ENCODE assay signal across 16 cellular contexts in the genomic region with DNA sequence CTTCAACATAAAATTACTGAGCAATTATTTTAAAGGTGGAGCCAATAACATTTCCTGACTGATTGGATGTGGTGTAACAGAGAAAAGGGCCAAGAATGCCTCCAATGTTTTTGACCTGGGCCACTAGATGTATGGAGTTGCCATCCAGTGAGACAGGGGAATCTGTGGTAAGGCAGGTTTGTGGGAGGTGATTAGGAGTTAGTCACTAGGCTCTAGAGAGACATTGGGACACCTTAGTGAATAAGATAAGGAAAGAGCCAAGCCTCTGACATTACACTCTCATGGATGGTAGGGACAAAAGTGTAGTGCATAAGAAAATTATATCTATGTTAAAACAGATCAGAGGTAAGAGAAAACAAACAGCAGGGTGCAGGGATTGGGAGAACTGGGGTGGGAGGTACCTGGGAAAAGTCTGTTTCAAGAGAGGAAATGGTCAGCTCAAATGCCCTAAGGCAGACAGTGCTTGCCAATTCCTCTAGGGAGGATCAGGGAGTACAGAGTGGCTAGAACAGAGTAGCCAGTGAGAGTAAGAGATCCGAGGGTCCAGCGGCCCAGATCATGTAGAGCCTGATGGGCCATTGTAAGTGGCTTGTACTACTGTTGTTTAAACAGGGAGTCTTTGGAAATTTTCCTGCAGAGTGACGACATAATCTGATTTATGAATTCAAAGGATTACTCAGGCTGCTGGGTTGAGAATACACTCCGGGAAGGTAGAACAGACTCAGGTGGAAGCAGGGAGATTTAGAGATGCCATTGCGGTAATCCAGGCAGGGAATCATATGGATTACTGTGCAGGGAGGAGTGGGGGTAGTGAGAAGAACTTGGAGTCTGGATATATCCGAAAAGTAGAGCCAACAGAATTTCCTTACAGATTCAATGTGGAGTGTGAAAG.
"Had no signal": no experiment of that assay in that cellular context is flagged by ENCODE, and none has a peak within 500 bp of the region (broad histone marks: within the 10 kb centered on the region; RNA-seq: fewer than 3 reads in every experiment).

No MANE protein-coding gene starts in this region.

- H3K27ac Mint-ChIP-seq: activated CD8-positive, alpha-beta T cell treated with anti-CD3 and anti-CD28 coated beads, Interleukin-2, amount 10 ng/mL, durations not matched to agents 7 days and 5 days; activated naive CD8-positive, alpha-beta T cell treated with anti-CD3 and anti-CD28 coated beads, Interleukin-2, amount 10 ng/mL, durations not matched to agents 7 days and 5 days; activated T-cell treated with anti-CD3 and anti-CD28 coated beads, Interleukin-2, amount 50 U/mL, for 72 hours; memory B cell; nephron; T-helper 17 cell had no signal

- H3K4me1 Mint-ChIP-seq: activated naive CD8-positive, alpha-beta T cell treated with anti-CD3 and anti-CD28 coated beads, Interleukin-2, amount 10 ng/mL, durations not matched to agents 7 days and 5 days; memory B cell; T-helper 17 cell had no signal

- H3K4me3 ChIP-seq: left lung, prostate gland, transverse colon had no signal

- DNase-seq: activated CD4-positive, alpha-beta T cell treated with anti-CD3 and anti-CD28 coated beads for 48 hours; activated CD8-positive, alpha-beta memory T cell treated with anti-CD3 and anti-CD28 coated beads, Interleukin-2, amount 50 U/mL, for 4 hours; activated CD8-positive, alpha-beta T cell treated with anti-CD3 and anti-CD28 coated beads, Interleukin-2, amount 10 ng/mL, durations not matched to agents 7 days and 5 days; activated naive CD8-positive, alpha-beta T cell treated with anti-CD3 and anti-CD28 coated beads, Interleukin-2, amount 10 ng/mL, durations not matched to agents 7 days and 5 days; activated T-cell treated with anti-CD3 and anti-CD28 coated beads, Interleukin-2, amount 50 U/mL, for 72 hours; aorta; dermis blood vessel endothelial cell; islet precursor cell; left lung; stimulated activated naive CD8-positive, alpha-beta T cell treated with anti-CD3 and anti-CD28 coated beads, Interleukin-15, Interleukin-2, amounts not matched to agents 100 U/mL and 50 U/mL, for 24 hours; T-helper 17 cell; transverse colon had no signal

- H3K27ac ChIP-seq: left lung, prostate gland, transverse colon had no signal

- H3K9me3 Mint-ChIP-seq: activated naive CD8-positive, alpha-beta T cell treated with anti-CD3 and anti-CD28 coated beads, Interleukin-2, amount 10 ng/mL, durations not matched to agents 7 days and 5 days; activated T-cell treated with anti-CD3 and anti-CD28 coated beads, Interleukin-2, amount 50 U/mL, for 72 hours; nephron had no signal

- H3K36me3 ChIP-seq: left lung, prostate gland, transverse colon had no signal

- H3K27me3 ChIP-seq: left lung, transverse colon had no signal

- H3K4me3 Mint-ChIP-seq: activated CD8-positive, alpha-beta T cell treated with anti-CD3 and anti-CD28 coated beads, Interleukin-2, amount 10 ng/mL, durations not matched to agents 7 days and 5 days; activated naive CD8-positive, alpha-beta T cell treated with anti-CD3 and anti-CD28 coated beads, Interleukin-2, amount 10 ng/mL, durations not matched to agents 7 days and 5 days; activated T-cell treated with anti-CD3 and anti-CD28 coated beads, Interleukin-2, amount 50 U/mL, for 72 hours; memory B cell; nephron; T-helper 17 cell had no signal

- H3K9me3 ChIP-seq: left lung, prostate gland, transverse colon had no signal

- H3K27me3 Mint-ChIP-seq: activated naive CD8-positive, alpha-beta T cell treated with anti-CD3 and anti-CD28 coated beads, Interleukin-2, amount 10 ng/mL, durations not matched to agents 7 days and 5 days; memory B cell; T-helper 17 cell had no signal

- H3K4me1 ChIP-seq: left lung, prostate gland, transverse colon had no signal

- ATAC-seq: activated CD8-positive, alpha-beta T cell treated with anti-CD3 and anti-CD28 coated beads, Interleukin-2, amount 10 ng/mL, durations not matched to agents 7 days and 5 days; activated T-cell treated with anti-CD3 and anti-CD28 coated beads, Interleukin-2, amount 50 U/mL, for 72 hours; left lung; sciatic nerve; stimulated activated naive CD8-positive, alpha-beta T cell treated with anti-CD3 and anti-CD28 coated beads, Interleukin-15, Interleukin-2, amounts not matched to agents 100 U/mL and 50 U/mL, for 24 hours; T-helper 17 cell had no signal

- H3K36me3 Mint-ChIP-seq: activated naive CD8-positive, alpha-beta T cell treated with anti-CD3 and anti-CD28 coated beads, Interleukin-2, amount 10 ng/mL, durations not matched to agents 7 days and 5 days; memory B cell had no signal
